Comparison of ENCODE assay signal across 14 cellular contexts in genomic region chr5:61440596-61440995, GRCh38.
"Had no signal": no experiment of that assay in that cellular context is flagged by ENCODE, and none has a peak within 500 bp of the region (broad histone marks: within the 10 kb centered on the region; RNA-seq: fewer than 3 reads in every experiment).

No MANE protein-coding gene starts in this region.

- DNase-seq: activated CD4-positive, alpha-beta T cell treated with anti-CD3 and anti-CD28 coated beads, Interleukin-2, amount 10 ng/mL, durations not matched to agents 7 days and 5 days; activated CD8-positive, alpha-beta memory T cell treated with anti-CD3 and anti-CD28 coated beads, Interleukin-2, amount 50 U/mL, for 4 hours; activated naive CD4-positive, alpha-beta T cell treated with anti-CD3 and anti-CD28 coated beads, Interleukin-2, amount 10 ng/mL, durations not matched to agents 7 days and 5 days; activated naive CD8-positive, alpha-beta T cell treated with anti-CD3 and anti-CD28 coated beads, Interleukin-2, amount 50 U/mL, for 24 hours; activated T-cell treated with anti-CD3 and anti-CD28 coated beads, Interleukin-2, amount 50 U/mL, for 4 hours; cerebellar nuclear complex; effector CD8-positive, alpha-beta T cell; heart left ventricle; kidney glomerular epithelial cell; stimulated activated naive CD8-positive, alpha-beta T cell treated with anti-CD3 and anti-CD28 coated beads, Interleukin-15, amount 100 ng/mL, for 72 hours; upper lobe of left lung had no signal

- H3K27ac ChIP-seq: ascending aorta, heart left ventricle, thoracic aorta, upper lobe of left lung had no signal

- H3K4me1 Mint-ChIP-seq: activated naive CD8-positive, alpha-beta T cell treated with anti-CD3 and anti-CD28 coated beads, Interleukin-2, amount 50 U/mL, for 24 hours; stimulated activated naive CD8-positive, alpha-beta T cell treated with anti-CD3 and anti-CD28 coated beads, Interleukin-15, amount 100 ng/mL, for 72 hours had no signal

- ATAC-seq: activated naive CD8-positive, alpha-beta T cell treated with anti-CD3 and anti-CD28 coated beads, Interleukin-2, amount 50 U/mL, for 24 hours; activated T-cell treated with anti-CD3 and anti-CD28 coated beads, Interleukin-2, amount 50 U/mL, for 4 hours; heart left ventricle; stimulated activated naive CD8-positive, alpha-beta T cell treated with anti-CD3 and anti-CD28 coated beads, Interleukin-15, amount 100 ng/mL, for 72 hours had no signal

- H3K4me1 ChIP-seq: ascending aorta had no signal

- H3K4me3 Mint-ChIP-seq: activated CD4-positive, alpha-beta T cell treated with anti-CD3 and anti-CD28 coated beads, Interleukin-2, amount 10 ng/mL, durations not matched to agents 7 days and 5 days; activated naive CD4-positive, alpha-beta T cell treated with anti-CD3 and anti-CD28 coated beads, Interleukin-2, amount 10 ng/mL, durations not matched to agents 7 days and 5 days; activated naive CD8-positive, alpha-beta T cell treated with anti-CD3 and anti-CD28 coated beads, Interleukin-2, amount 50 U/mL, for 24 hours; activated T-cell treated with anti-CD3 and anti-CD28 coated beads, Interleukin-2, amount 50 U/mL, for 4 hours; nephron; stimulated activated naive CD8-positive, alpha-beta T cell treated with anti-CD3 and anti-CD28 coated beads, Interleukin-15, amount 100 ng/mL, for 72 hours had no signal

- H3K27me3 ChIP-seq: ascending aorta, heart left ventricle, upper lobe of left lung had no signal

- H3K36me3 ChIP-seq: ascending aorta, heart left ventricle, thoracic aorta, upper lobe of left lung had no signal

- H3K4me3 ChIP-seq: ascending aorta, heart left ventricle, thoracic aorta, upper lobe of left lung had no signal

- H3K27ac Mint-ChIP-seq: activated CD4-positive, alpha-beta T cell treated with anti-CD3 and anti-CD28 coated beads, Interleukin-2, amount 10 ng/mL, durations not matched to agents 7 days and 5 days; activated naive CD4-positive, alpha-beta T cell treated with anti-CD3 and anti-CD28 coated beads, Interleukin-2, amount 10 ng/mL, durations not matched to agents 7 days and 5 days; activated naive CD8-positive, alpha-beta T cell treated with anti-CD3 and anti-CD28 coated beads, Interleukin-2, amount 50 U/mL, for 24 hours; nephron; stimulated activated naive CD8-positive, alpha-beta T cell treated with anti-CD3 and anti-CD28 coated beads, Interleukin-15, amount 100 ng/mL, for 72 hours had no signal

- H3K27me3 Mint-ChIP-seq: activated CD4-positive, alpha-beta T cell treated with anti-CD3 and anti-CD28 coated beads, Interleukin-2, amount 10 ng/mL, durations not matched to agents 7 days and 5 days; activated naive CD4-positive, alpha-beta T cell treated with anti-CD3 and anti-CD28 coated beads, Interleukin-2, amount 10 ng/mL, durations not matched to agents 7 days and 5 days; activated naive CD8-positive, alpha-beta T cell treated with anti-CD3 and anti-CD28 coated beads, Interleukin-2, amount 50 U/mL, for 24 hours; stimulated activated naive CD8-positive, alpha-beta T cell treated with anti-CD3 and anti-CD28 coated beads, Interleukin-15, amount 100 ng/mL, for 72 hours had no signal
